In the genomic region with DNA sequence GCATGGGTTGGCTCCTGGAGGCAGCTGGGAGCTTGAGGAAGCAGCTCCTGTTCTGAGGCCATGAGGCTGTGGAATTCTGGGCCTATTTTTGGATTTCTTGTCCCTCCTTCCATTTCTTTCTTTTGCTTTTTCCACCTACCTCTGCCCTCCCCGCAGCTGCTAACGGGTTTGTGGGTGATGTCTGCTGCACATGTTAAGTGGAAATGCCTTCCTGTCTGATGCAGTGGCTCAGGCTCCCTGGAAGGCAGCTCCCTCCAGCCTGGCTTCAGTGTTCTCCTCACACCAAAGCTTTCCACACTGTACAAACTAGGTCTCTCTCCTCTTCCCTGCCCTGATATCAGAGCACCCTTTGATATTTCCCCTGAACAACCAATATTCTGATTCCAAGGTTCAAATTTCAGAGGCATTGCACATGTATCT, we compare ENCODE assay signal across 22 cellular contexts. TPM values are rescaled to one million over a fixed set of nuclear protein-coding genes. Genes with fewer than 3 reads are reported as not detected.
"Had no signal": no experiment of that assay in that cellular context is flagged by ENCODE, and none has a peak within 500 bp of the region (broad histone marks: within the 10 kb centered on the region; RNA-seq: fewer than 3 reads in every experiment).

No MANE protein-coding gene starts in this region.

- DNase-seq: activated B cell treated with CpG ODN at 0.5 μM for 24 hours; activated CD4-positive, alpha-beta T cell treated with anti-CD3 and anti-CD28 coated beads for 48 hours; activated CD8-positive, alpha-beta memory T cell treated with anti-CD3 and anti-CD28 coated beads, Interleukin-2, amount 50 U/mL, for 4 hours; activated CD8-positive, alpha-beta T cell treated with anti-CD3 and anti-CD28 coated beads, Interleukin-2, amount 10 ng/mL, durations not matched to agents 7 days and 5 days; activated gamma-delta T cell; activated T-cell treated with anti-CD3 and anti-CD28 coated beads, Interleukin-2, amount 50 U/mL, for 72 hours; cortex of kidney; effector memory CD8-positive, alpha-beta T cell; islet precursor cell; left lung; mesenchymal stem cell; pancreas; retina; stimulated activated CD4-positive, alpha-beta T cell treated with anti-CD3 and anti-CD28 coated beads, Interleukin-4, amount 100 ng/mL, for 4 hours; stimulated activated CD8-positive, alpha-beta memory T cell treated with anti-CD3 and anti-CD28 coated beads, Interleukin-4, amount 100 ng/mL, for 48 hours; stimulated activated naive CD8-positive, alpha-beta T cell treated with anti-CD3 and anti-CD28 coated beads, Interleukin-15, Interleukin-2, amounts not matched to agents 100 U/mL and 50 U/mL, for 24 hours; SW 1271 had no signal

- H3K27ac ChIP-seq: gastroesophageal sphincter, hepatocyte, left lung, neural progenitor cell, pancreas had no signal

- ATAC-seq: activated CD8-positive, alpha-beta T cell treated with anti-CD3 and anti-CD28 coated beads, Interleukin-2, amount 10 ng/mL, durations not matched to agents 7 days and 5 days; activated naive CD4-positive, alpha-beta T cell treated with anti-CD3 and anti-CD28 coated beads, Interleukin-2, amount 50 U/mL, for 72 hours; activated T-cell treated with anti-CD3 and anti-CD28 coated beads, Interleukin-2, amount 50 U/mL, for 72 hours; effector memory CD8-positive, alpha-beta T cell; gastroesophageal sphincter; left lung; pancreas; stimulated activated naive CD8-positive, alpha-beta T cell treated with anti-CD3 and anti-CD28 coated beads, Interleukin-15, Interleukin-2, amounts not matched to agents 100 U/mL and 50 U/mL, for 24 hours had no signal

RNA-seq across cellular contexts. Expression of a gene that starts 33.8 kb away (rescaled TPM):
- total RNA-seq: activated B cell treated with CpG ODN at 0.5 μM for 24 hours had no signal

RNA-seq across cellular contexts. Expression of a gene that starts 52.3 kb away (rescaled TPM):
- total RNA-seq: activated CD8-positive, alpha-beta T cell treated with anti-CD3 and anti-CD28 coated beads, Interleukin-2, amount 10 ng/mL, durations not matched to agents 7 days and 5 days; T-helper 2 cell treated with Interferon-gamma antibody and Interleukin-4, amounts not matched to agents 100 ng/mL and 5 ng/mL, for 36 hours had no signal
